ENCODE assay signal across 8 cellular contexts in genomic region chr17:81712468-81713003, GRCh38. TPM values are rescaled to one million over a fixed set of nuclear protein-coding genes. Genes with fewer than 3 reads are reported as not detected.
A peak's percentile ranks its signal among the peaks of the same experiment; 100 is the strongest.
DNase-seq lines count a peak whose midpoint lies in the region; ATAC-seq and TF ChIP-seq lines count a peak whose summit lies in the region.

No MANE protein-coding gene starts in this region.

- no peaks in the 10 kb centered on the region for H3K9me3 ChIP-seq in HUES48 (ENCODE audit: control insufficient read depth, insufficient read depth, low read length)

- H3K9me3 Mint-ChIP-seq in activated T-helper 1 cell treated with anti-CD3 and anti-CD28 coated beads, Interleukin-12 subunit alpha, Interleukin-12 subunit beta, Interleukin-2, Interleukin-4 antibody, amounts not matched to agents 30 ng/mL and 10 ng/mL and 1 ng/mL, durations not matched to agents 14 hours and 24 hours and 36 hours: no peaks in the 10 kb centered on the region

- intact Hi-C loops in activated T-helper 1 cell treated with anti-CD3 and anti-CD28 coated beads, Interleukin-12 subunit alpha, Interleukin-12 subunit beta, Interleukin-2, Interleukin-4 antibody, amounts not matched to agents 30 ng/mL and 10 ng/mL and 1 ng/mL, durations not matched to agents 14 hours and 24 hours and 36 hours (cut with micrococcal nuclease): loop anchor here (1.0 to 5.0 kb wide), 4 partner anchors 9 to 310 kb away; partner anchors contain the start of genes CENPX, LRRC45, MRPL12 and P4HB

- H3K36me3 Mint-ChIP-seq in activated T-helper 1 cell treated with anti-CD3 and anti-CD28 coated beads, Interleukin-12 subunit alpha, Interleukin-12 subunit beta, Interleukin-2, Interleukin-4 antibody, amounts not matched to agents 30 ng/mL and 10 ng/mL and 1 ng/mL, durations not matched to agents 14 hours and 24 hours and 36 hours (ENCODE audit: low read depth): peaks cover 9% of the 10 kb centered on the region

- H3K36me3 ChIP-seq in BJ (ENCODE audit: control insufficient read depth, insufficient read depth, low read length): peaks cover 4% of the 10 kb centered on the region
- peaks cover 35% of the 10 kb centered on the region for H3K36me3 ChIP-seq in HUES48 (ENCODE audit: control insufficient read depth, insufficient read depth, low read length)

- TF ChIP-seq CTCF in BJ (IDR thresholded peaks at IDR 0.05; ENCODE audit: insufficient read depth, low read depth, low read length): peak; percentile 33; the same call in 1 of the 2 replicates

- POLR2A ChIA-PET in BJ (lab: Charles Lee): no interaction called here

- no peak overlapping the region for H3K27ac ChIP-seq in HUES48 (ENCODE audit: low read depth, low read length)

- H3K4me1 ChIP-seq in HUES48 (ENCODE audit: control insufficient read depth, insufficient read depth, low read length): peaks cover 20% of the 10 kb centered on the region

- DNase-seq in BJ (ENCODE audit: low read depth) (no peak), hepatic stellate cell (ENCODE audit: low spot score) (peak; percentile 84), skeletal muscle cell (ENCODE audit: low read depth) (no peak), NCI-H345 (lab: John Stamatoyannopoulos, UW) (no peak)
- no peak for DNase-seq in activated T-helper 1 cell treated with anti-CD3 and anti-CD28 coated beads, Interleukin-12 subunit alpha, Interleukin-12 subunit beta, Interleukin-2, Interleukin-4 antibody, amounts not matched to agents 30 ng/mL and 10 ng/mL and 1 ng/mL, durations not matched to agents 14 hours and 24 hours and 36 hours (ENCODE audit: low spot score)
- DNase-seq in activated CD4-positive, CD25-positive, alpha-beta regulatory T cell treated with anti-CD3 and anti-CD28 coated beads, Interleukin-2, amount 50 U/mL, for 72 hours: no peak

- H3K4me3 Mint-ChIP-seq in activated T-helper 1 cell treated with anti-CD3 and anti-CD28 coated beads, Interleukin-12 subunit alpha, Interleukin-12 subunit beta, Interleukin-2, Interleukin-4 antibody, amounts not matched to agents 30 ng/mL and 10 ng/mL and 1 ng/mL, durations not matched to agents 14 hours and 24 hours and 36 hours: peak overlapping the region; percentile 90

- H3K27me3 ChIP-seq in BJ (ENCODE audit: control insufficient read depth, insufficient read depth, low read length): no peaks in the 10 kb centered on the region
- H3K27me3 ChIP-seq in HUES48 (ENCODE audit: control insufficient read depth, insufficient read depth, low read length): no peaks in the 10 kb centered on the region

- no peaks in the 10 kb centered on the region for H3K27me3 Mint-ChIP-seq in activated T-helper 1 cell treated with anti-CD3 and anti-CD28 coated beads, Interleukin-12 subunit alpha, Interleukin-12 subunit beta, Interleukin-2, Interleukin-4 antibody, amounts not matched to agents 30 ng/mL and 10 ng/mL and 1 ng/mL, durations not matched to agents 14 hours and 24 hours and 36 hours (ENCODE audit: insufficient read depth)

- H3K4me3 ChIP-seq in BJ (ENCODE audit: low read depth, low read length) (peak overlapping the region; percentile 67), HUES48 (ENCODE audit: low read depth, low read length) (peak overlapping the region; percentile 80), skeletal muscle cell (ENCODE audit: low read depth, low read length) (peak overlapping the region; percentile 64)

- peaks cover 13% of the 10 kb centered on the region for H3K4me1 Mint-ChIP-seq in activated T-helper 1 cell treated with anti-CD3 and anti-CD28 coated beads, Interleukin-12 subunit alpha, Interleukin-12 subunit beta, Interleukin-2, Interleukin-4 antibody, amounts not matched to agents 30 ng/mL and 10 ng/mL and 1 ng/mL, durations not matched to agents 14 hours and 24 hours and 36 hours (ENCODE audit: low read depth)

- peak; percentile 7 for ATAC-seq in GM18511 (IDR thresholded peaks at IDR 0.05; ENCODE audit: unreplicated experiment)

- CTCF ChIA-PET in BJ (lab: Yijun Ruan, JAX): interaction anchor here (1.8 kb wide), 1 partner anchor 30 kb away, joined by 4 read pairs; no protein-coding TSS in a partner anchor

- peak overlapping the region; percentile 56; the same call in 1 of the 2 replicates for H3K9ac ChIP-seq in HUES48 (ENCODE audit: low read depth, low read length)

- H3K27ac Mint-ChIP-seq in activated T-helper 1 cell treated with anti-CD3 and anti-CD28 coated beads, Interleukin-12 subunit alpha, Interleukin-12 subunit beta, Interleukin-2, Interleukin-4 antibody, amounts not matched to agents 30 ng/mL and 10 ng/mL and 1 ng/mL, durations not matched to agents 14 hours and 24 hours and 36 hours: peak overlapping the region; percentile 79

RNA-seq across cellular contexts. Expression of gene SLC25A10, which starts 0.5 kb away (rescaled TPM):
- 4.9 and 8.4 TPM in 2 replicates for polyA plus RNA-seq in BJ (2011; rRNA removed)
- polyA minus RNA-seq in BJ (2011; rRNA and poly(A)+ RNA removed): 4.1 and 7.5 TPM in 2 replicates
- total RNA-seq in activated T-helper 1 cell treated with anti-CD3 and anti-CD28 coated beads, Interleukin-12 subunit alpha, Interleukin-12 subunit beta, Interleukin-2, Interleukin-4 antibody, amounts not matched to agents 30 ng/mL and 10 ng/mL and 1 ng/mL, durations not matched to agents 14 hours and 24 hours and 36 hours: 45.7 and 49.6 TPM in 2 replicates

RNA-seq across cellular contexts. Expression of gene MRPL12, which starts 9.4 kb away (rescaled TPM):
- polyA plus RNA-seq in BJ (2011; rRNA removed): 56.2 and 63.0 TPM in 2 replicates
- polyA minus RNA-seq in BJ (2011; rRNA and poly(A)+ RNA removed): 15.1 and 27.4 TPM in 2 replicates
- total RNA-seq in activated T-helper 1 cell treated with anti-CD3 and anti-CD28 coated beads, Interleukin-12 subunit alpha, Interleukin-12 subunit beta, Interleukin-2, Interleukin-4 antibody, amounts not matched to agents 30 ng/mL and 10 ng/mL and 1 ng/mL, durations not matched to agents 14 hours and 24 hours and 36 hours: 232 TPM in 2 replicates

RNA-seq across cellular contexts. Expression of gene HGS, which starts 28.7 kb away (rescaled TPM):
- 67.2 and 110 TPM in 2 replicates for polyA plus RNA-seq in BJ (2011; rRNA removed)
- polyA minus RNA-seq in BJ (2011; rRNA and poly(A)+ RNA removed): 106 and 156 TPM in 2 replicates
- 133 and 144 TPM in 2 replicates for total RNA-seq in activated T-helper 1 cell treated with anti-CD3 and anti-CD28 coated beads, Interleukin-12 subunit alpha, Interleukin-12 subunit beta, Interleukin-2, Interleukin-4 antibody, amounts not matched to agents 30 ng/mL and 10 ng/mL and 1 ng/mL, durations not matched to agents 14 hours and 24 hours and 36 hours

RNA-seq across cellular contexts. Expression of gene ARL16, which starts 28.9 kb away (rescaled TPM):
- 48.8 and 70.8 TPM in 2 replicates for polyA plus RNA-seq in BJ (2011; rRNA removed)
- polyA minus RNA-seq in BJ (2011; rRNA and poly(A)+ RNA removed): 15.1 and 16.8 TPM in 2 replicates
- total RNA-seq in activated T-helper 1 cell treated with anti-CD3 and anti-CD28 coated beads, Interleukin-12 subunit alpha, Interleukin-12 subunit beta, Interleukin-2, Interleukin-4 antibody, amounts not matched to agents 30 ng/mL and 10 ng/mL and 1 ng/mL, durations not matched to agents 14 hours and 24 hours and 36 hours: 37.6 and 40.0 TPM in 2 replicates

RNA-seq across cellular contexts. Expression of gene CCDC137, which starts 46.0 kb away (rescaled TPM):
- 10.8 and 10.9 TPM in 2 replicates for polyA plus RNA-seq in BJ (2011; rRNA removed)
- polyA minus RNA-seq in BJ (2011; rRNA and poly(A)+ RNA removed): 2.2 and 2.6 TPM in 2 replicates
- 59.3 and 62.1 TPM in 2 replicates for total RNA-seq in activated T-helper 1 cell treated with anti-CD3 and anti-CD28 coated beads, Interleukin-12 subunit alpha, Interleukin-12 subunit beta, Interleukin-2, Interleukin-4 antibody, amounts not matched to agents 30 ng/mL and 10 ng/mL and 1 ng/mL, durations not matched to agents 14 hours and 24 hours and 36 hours
